ENCODE assay signal across 10 cellular contexts in genomic region chr11:61295596-61295926, GRCh38. TPM values are rescaled to one million over a fixed set of nuclear protein-coding genes. Genes with fewer than 3 reads are reported as not detected.
DNase-seq lines count a peak whose midpoint lies in the region; ATAC-seq and TF ChIP-seq lines count a peak whose summit lies in the region.
"Had no signal": no experiment of that assay in that cellular context is flagged by ENCODE, and none has a peak within 500 bp of the region (broad histone marks: within the 10 kb centered on the region; RNA-seq: fewer than 3 reads in every experiment).

No MANE protein-coding gene starts in this region.

- peak; percentile 21 for ATAC-seq in WTC11

- no peak overlapping the region for H3K27ac Mint-ChIP-seq in WTC11
- peak overlapping the region; percentile 76 for H3K27ac Mint-ChIP-seq in stimulated activated naive CD8-positive, alpha-beta T cell treated with anti-CD3 and anti-CD28 coated beads, Interleukin-15, Interleukin-2, amounts not matched to agents 100 ng/mL and 50 ng/mL, for 24 hours

- CTCF ChIA-PET in WTC11 (lab: Charles Lee) = interaction anchor here (0.9 to 3.2 kb wide), 7 partner anchors 9 to 140 kb away, joined by 3 to 21 read pairs (median 9); no protein-coding TSS in a partner anchor

- no peak for TF ChIP-seq CTCF in WTC11 (IDR thresholded peaks at IDR 0.05)

- H3K4me1 ChIP-seq in iPS-15b (ENCODE audit: control insufficient read depth, insufficient read depth, low read length) = peaks cover 4% of the 10 kb centered on the region

- POLR2A ChIA-PET in WTC11 (lab: Charles Lee) = interaction anchor here (1.5 kb wide), 1 partner anchor 66 kb away, joined by 6 read pairs; the partner anchor contains the start of gene CYB561A3

- H3K27me3 Mint-ChIP-seq in WTC11 (ENCODE audit: low read depth) = peaks cover 17% of the 10 kb centered on the region
- H3K27me3 Mint-ChIP-seq in stimulated activated naive CD8-positive, alpha-beta T cell treated with anti-CD3 and anti-CD28 coated beads, Interleukin-15, Interleukin-2, amounts not matched to agents 100 ng/mL and 50 ng/mL, for 24 hours = peaks cover 6% of the 10 kb centered on the region

- H3K4me3 ChIP-seq in iPS-15b (ENCODE audit: low read depth, low read length) = peak overlapping the region; percentile 80

- H3K9me3 ChIP-seq in iPS-15b (ENCODE audit: control insufficient read depth, insufficient read depth, low read length) = no peaks in the 10 kb centered on the region

- DNase-seq in NCI-H1092 treated with DMSO at 0.1 percent for 48 hours (lab: John Stamatoyannopoulos, UW) (peak; percentile 51), NCI-H1092 (lab: John Stamatoyannopoulos, UW) (no peak), WTC11 (ENCODE audit: low spot score) (no peak), C1 segment of cervical spinal cord (lab: John Stamatoyannopoulos, UW) (no peak), NCI-H510A (lab: John Stamatoyannopoulos, UW) (no peak)
- no peak for DNase-seq in stimulated activated CD4-positive, alpha-beta T cell treated with anti-CD3 and anti-CD28 coated beads, Interleukin-2, amount 100 ng/mL, for 48 hours
- DNase-seq: 8988T had no signal

- H3K36me3 Mint-ChIP-seq in WTC11 = peaks cover 23% of the 10 kb centered on the region
- H3K36me3 Mint-ChIP-seq in stimulated activated naive CD8-positive, alpha-beta T cell treated with anti-CD3 and anti-CD28 coated beads, Interleukin-15, Interleukin-2, amounts not matched to agents 100 ng/mL and 50 ng/mL, for 24 hours (ENCODE audit: low read depth) = peaks cover 45% of the 10 kb centered on the region

- H3K27me3 ChIP-seq in iPS-15b (ENCODE audit: control insufficient read depth, insufficient read depth, low read length) = peaks cover 5% of the 10 kb centered on the region

- peak overlapping the region; percentile 47 for H3K4me3 Mint-ChIP-seq in WTC11
- H3K4me3 Mint-ChIP-seq in stimulated activated naive CD8-positive, alpha-beta T cell treated with anti-CD3 and anti-CD28 coated beads, Interleukin-15, Interleukin-2, amounts not matched to agents 100 ng/mL and 50 ng/mL, for 24 hours = peak overlapping the region; percentile 89

- peaks cover 16% of the 10 kb centered on the region for H3K36me3 ChIP-seq in iPS-15b (ENCODE audit: control insufficient read depth, insufficient read depth, low read length)

- no peaks in the 10 kb centered on the region for H3K9me3 Mint-ChIP-seq in WTC11
- H3K9me3 Mint-ChIP-seq in stimulated activated naive CD8-positive, alpha-beta T cell treated with anti-CD3 and anti-CD28 coated beads, Interleukin-15, Interleukin-2, amounts not matched to agents 100 ng/mL and 50 ng/mL, for 24 hours = no peaks in the 10 kb centered on the region

- H3K9ac ChIP-seq in iPS-15b (ENCODE audit: low read depth, low read length) = peak overlapping the region; percentile 60

- peaks cover 26% of the 10 kb centered on the region for H3K4me1 Mint-ChIP-seq in WTC11
- peaks cover 46% of the 10 kb centered on the region for H3K4me1 Mint-ChIP-seq in stimulated activated naive CD8-positive, alpha-beta T cell treated with anti-CD3 and anti-CD28 coated beads, Interleukin-15, Interleukin-2, amounts not matched to agents 100 ng/mL and 50 ng/mL, for 24 hours (ENCODE audit: low read depth)

TF ChIP-seq in WTC11, 78 proteins besides CTCF, POLR2A, EP300 and RAD21:
- no peak for TF ChIP-seq GABPB1 (CRISPR knock-in tag; IDR thresholded peaks at IDR 0.05)
- TF ChIP-seq ZNF532 (CRISPR knock-in tag; IDR thresholded peaks at IDR 0.05; ENCODE audit: borderline replicate concordance) = no peak
- no peak for TF ChIP-seq ZNF281 (CRISPR knock-in tag; IDR thresholded peaks at IDR 0.05)
- TF ChIP-seq NR1H2 (CRISPR knock-in tag; IDR thresholded peaks at IDR 0.05) = no peak
- no peak for TF ChIP-seq SOX15 (CRISPR knock-in tag; IDR thresholded peaks at IDR 0.05)
- TF ChIP-seq RELA (CRISPR knock-in tag; IDR thresholded peaks at IDR 0.05; ENCODE audit: borderline replicate concordance) = no peak
- TF ChIP-seq GTF2I (CRISPR knock-in tag; conservative IDR thresholded peaks at IDR 0.05) = no peak

RNA-seq across cellular contexts. Expression of gene VWCE, which starts 0.4 kb away (rescaled TPM):
- 13.8 to 21.9 TPM (median 17.4 TPM) in 3 replicates for total RNA-seq in WTC11 (2021)

RNA-seq across cellular contexts. Expression of gene DDB1, which starts 37.3 kb away (rescaled TPM):
- 270 to 316 TPM (median 295 TPM) in 3 replicates for total RNA-seq in WTC11 (2021)

RNA-seq across cellular contexts. Expression of gene TKFC, which starts 37.5 kb away (rescaled TPM):
- total RNA-seq in WTC11 (2021) = 86.8 to 96.5 TPM (median 87.8 TPM) in 3 replicates

RNA-seq across cellular contexts. Expression of gene PGA5, which starts 54.6 kb away (rescaled TPM):
- 0.16 to 0.35 TPM (median 0.30 TPM) in 3 replicates for total RNA-seq in WTC11 (2021)
- total RNA-seq: SK-MEL-5 had no signal
